In the genomic region with DNA sequence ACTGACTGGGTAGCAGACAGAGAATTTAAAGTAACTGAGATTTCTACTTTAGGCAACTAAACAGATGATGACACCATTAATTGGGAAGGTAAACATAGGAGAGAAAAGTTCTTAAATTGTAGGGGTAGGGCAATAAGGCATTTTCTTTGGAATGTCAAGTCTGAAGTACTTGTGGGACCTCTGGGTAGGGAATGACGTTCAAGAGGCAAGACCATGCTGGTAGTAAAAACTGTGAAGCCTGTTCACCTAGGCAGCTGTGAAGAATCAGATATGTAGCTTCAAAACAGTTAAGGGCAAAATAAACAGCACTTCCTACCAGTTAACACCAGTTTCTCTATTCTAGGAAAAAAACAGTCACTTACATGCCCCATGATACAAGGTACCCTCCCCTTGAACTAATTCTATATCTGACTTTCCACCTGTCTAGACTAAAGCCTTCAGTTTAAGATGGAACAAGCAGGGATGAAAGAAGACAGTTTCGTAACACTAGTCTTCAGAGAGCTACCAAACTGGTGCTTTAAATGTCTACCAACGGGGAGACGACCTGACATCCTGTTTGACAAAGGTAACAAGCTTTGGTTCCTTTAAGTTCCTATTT, we compare ENCODE assay signal across 19 cellular contexts.
DNase-seq lines count a peak whose midpoint lies in the region; ATAC-seq and FAIRE-seq lines count a peak whose summit lies in the region.
"Had no signal": no experiment of that assay in that cellular context is flagged by ENCODE, and none has a peak within 500 bp of the region (broad histone marks: within the 10 kb centered on the region; RNA-seq: fewer than 3 reads in every experiment).

No MANE protein-coding gene starts in this region.

- no peaks in the 10 kb centered on the region for H3K36me3 Mint-ChIP-seq in activated naive CD4-positive, alpha-beta T cell treated with anti-CD3 and anti-CD28 coated beads, Interleukin-2, amount 50 U/mL, for 72 hours
- H3K36me3 Mint-ChIP-seq in naive B cell: peaks cover 0 to 13% of the 10 kb centered on the region in 2 donors

- DNase-seq in activated naive CD4-positive, alpha-beta T cell treated with anti-CD3 and anti-CD28 coated beads, Interleukin-2, amount 50 U/mL, for 72 hours (ENCODE audit: low spot score in 2 of 2): no peak
- DNase-seq in activated naive CD4-positive, alpha-beta T cell treated with Interleukin-2 at 50 U/mL for 16 hours: no peak
- no peak for DNase-seq in GM19239 (ENCODE audit: insufficient read length, low spot score)
- no peak for DNase-seq in naive B cell
- DNase-seq in DMS 273 (lab: John Stamatoyannopoulos, UW; ENCODE audit: unreplicated experiment): no peak
- DNase-seq: CD8-positive, alpha-beta memory T cell; DMS53; EL; GF-D8; H7; MV-4-11; NCI-H1694; NCI-H2081 treated with DMSO at 0.1 percent for 48 hours; NCI-H2171 treated with DMSO at 0.1 percent for 48 hours; NCI-H526; PC-3; Right ventricle myocardium superior had no signal

- peaks cover 48 to 79% (median 56%) of the 10 kb centered on the region in 3 donors for H3K4me1 Mint-ChIP-seq in naive B cell

- peak; percentile 54 to 70 for ATAC-seq in activated naive CD4-positive, alpha-beta T cell treated with anti-CD3 and anti-CD28 coated beads, Interleukin-2, amount 50 U/mL, for 72 hours
- ATAC-seq in naive B cell (ENCODE audit: low read depth in 2 of 2) (no peak), HG02623 (IDR thresholded peaks at IDR 0.05; ENCODE audit: unreplicated experiment) (no peak), GM21717 (IDR thresholded peaks at IDR 0.05; ENCODE audit: unreplicated experiment) (no peak)
- ATAC-seq: PC-3 had no signal

- no peaks in the 10 kb centered on the region for H3K9me3 Mint-ChIP-seq in activated naive CD4-positive, alpha-beta T cell treated with anti-CD3 and anti-CD28 coated beads, Interleukin-2, amount 50 U/mL, for 72 hours
- H3K9me3 Mint-ChIP-seq in naive B cell: no peaks in the 10 kb centered on the region
- H3K9me3 Mint-ChIP-seq: CD8-positive, alpha-beta memory T cell had no signal

- peak; percentile 70 for FAIRE-seq in GM19239 (lab: Jason Lieb, UNC)

- peak overlapping the region in 2 of 8 donors; percentile 45 to 54 for H3K4me3 Mint-ChIP-seq in naive B cell
- H3K4me3 Mint-ChIP-seq: CD8-positive, alpha-beta memory T cell had no signal

- peak overlapping the region in 1 of 2 donors; percentile 3 for H3K27ac Mint-ChIP-seq in activated naive CD4-positive, alpha-beta T cell treated with anti-CD3 and anti-CD28 coated beads, Interleukin-2, amount 50 U/mL, for 72 hours
- peak overlapping the region; percentile 31 to 74 (median 58) for H3K27ac Mint-ChIP-seq in naive B cell

- no peaks in the 10 kb centered on the region for H3K27me3 Mint-ChIP-seq in naive B cell
- H3K27me3 Mint-ChIP-seq: CD8-positive, alpha-beta memory T cell had no signal

Comparison
In these comparisons a context has a peak if more than half of its experiments do, and no peak if none do; other contexts are left out.
1. ATAC-seq: peak in activated naive CD4-positive, alpha-beta T cell treated with anti-CD3 and anti-CD28 coated beads, Interleukin-2, amount 50 U/mL, for 72 hours (2 of 2); none in naive B cell (0 of 2), HG02623 (single experiment) and GM21717 (single experiment).